7 cellular contexts compared by ENCODE assay signal in the genomic region with DNA sequence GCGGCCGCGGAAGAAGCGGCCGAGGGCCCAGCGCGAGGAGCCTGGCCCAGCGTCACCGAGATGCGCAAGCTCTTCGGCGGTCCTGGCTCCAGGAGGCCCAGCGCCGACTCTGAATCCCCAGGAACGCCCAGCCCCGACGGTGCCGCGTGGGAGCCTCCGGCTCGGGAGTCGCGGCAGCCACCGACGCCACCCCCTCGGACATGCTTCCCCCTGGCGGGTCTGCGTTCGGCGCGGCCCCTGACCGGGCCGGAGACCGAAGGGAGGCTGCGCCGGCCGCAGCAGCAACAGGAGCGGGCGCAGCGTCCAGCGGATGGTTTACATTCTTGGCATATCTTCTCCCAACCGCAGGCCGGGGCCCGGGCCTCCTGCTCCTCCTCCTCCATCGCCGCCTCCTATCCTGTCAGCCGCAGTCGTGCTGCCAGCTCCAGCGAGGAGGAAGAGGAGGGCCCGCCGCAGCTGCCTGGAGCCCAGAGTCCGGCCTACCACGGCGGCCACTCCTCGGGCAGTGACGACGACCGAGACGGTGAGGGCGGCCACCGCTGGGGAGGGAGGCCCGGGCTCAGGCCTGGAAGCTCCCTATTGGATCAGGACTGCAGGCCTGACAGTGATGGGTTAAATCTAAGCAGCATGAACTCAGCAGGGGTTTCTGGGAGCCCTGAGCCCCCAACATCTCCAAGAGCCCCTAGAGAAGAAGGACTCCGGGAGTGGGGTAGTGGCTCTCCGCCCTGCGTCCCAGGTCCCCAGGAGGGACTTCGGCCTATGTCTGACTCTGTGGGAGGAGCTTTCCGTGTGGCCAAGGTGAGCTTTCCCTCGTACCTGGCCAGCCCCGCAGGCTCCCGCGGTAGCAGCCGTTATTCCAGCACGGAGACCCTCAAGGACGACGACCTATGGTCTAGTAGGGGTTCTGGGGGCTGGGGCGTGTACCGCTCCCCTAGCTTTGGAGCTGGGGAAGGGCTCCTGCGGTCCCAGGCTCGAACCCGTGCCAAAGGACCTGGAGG. TPM values are rescaled to one million over a fixed set of nuclear protein-coding genes. Genes with fewer than 3 reads are reported as not detected.
DNase-seq lines count a peak whose midpoint lies in the region; ATAC-seq and TF ChIP-seq lines count a peak whose summit lies in the region.

No MANE protein-coding gene starts in this region.

- H3K27ac ChIP-seq in PC-9, result peak overlapping the region; percentile 79
- peak overlapping the region; percentile 98 for H3K27ac ChIP-seq in endodermal cell (ENCODE audit: low read depth, low read length)
- peak overlapping the region; percentile 85 for H3K27ac ChIP-seq in mesendoderm (ENCODE audit: low read depth, low read length)
- H3K27ac ChIP-seq in upper lobe of right lung, result peak overlapping the region; percentile 98
- H3K27ac ChIP-seq in CD4-positive, alpha-beta T cell (ENCODE audit: low read depth, low read length), result no peak overlapping the region

- WGBS in endodermal cell (ENCODE audit: insufficient coverage in 1 of 2, insufficient read length in 1 of 2), 2 experiments, result 0 to 11% methylated on average over 23 to 80 of the region's 80 CpGs
- WGBS in mesendoderm (ENCODE audit: extremely low coverage, insufficient coverage, low lambda C conversion rate), result no CpG with 5 or more reads among the region's 80 CpGs

- H3K27me3 ChIP-seq in PC-9 (ENCODE audit: insufficient read depth, low read depth), result no peaks in the 10 kb centered on the region
- no peaks in the 10 kb centered on the region for H3K27me3 ChIP-seq in endodermal cell (ENCODE audit: control insufficient read depth, insufficient read depth, low read length, poor library complexity, severe bottlenecking)
- no peaks in the 10 kb centered on the region for H3K27me3 ChIP-seq in mesendoderm (ENCODE audit: insufficient read depth, low read length, poor library complexity)
- H3K27me3 ChIP-seq in upper lobe of right lung, result no peaks in the 10 kb centered on the region
- peaks cover 23% of the 10 kb centered on the region for H3K27me3 ChIP-seq in CD4-positive, alpha-beta T cell (ENCODE audit: control insufficient read depth, insufficient read depth, low read length)

- H3K4me1 ChIP-seq in PC-9 (replicated peaks; ENCODE audit: insufficient read depth) (peaks cover 33% of the 10 kb centered on the region), endodermal cell (ENCODE audit: control insufficient read depth, insufficient read depth, low read length) (peaks cover 28% of the 10 kb centered on the region), mesendoderm (ENCODE audit: control insufficient read depth, low read depth, low read length) (peaks cover 8% of the 10 kb centered on the region), upper lobe of right lung (peaks cover 48% of the 10 kb centered on the region)

- H3K4me2 ChIP-seq in PC-9 (peak overlapping the region; percentile 98), mesendoderm (ENCODE audit: low read length) (peak overlapping the region; percentile 94)

- H3K27me3 Mint-ChIP-seq in endodermal cell (ENCODE audit: insufficient read depth), result peaks cover 13% of the 10 kb centered on the region
- peaks cover 30% of the 10 kb centered on the region for H3K27me3 Mint-ChIP-seq in CD4-positive, alpha-beta T cell

- H2BK5ac ChIP-seq in mesendoderm (ENCODE audit: low read length), result no peak overlapping the region

- H3K79me1 ChIP-seq in mesendoderm (ENCODE audit: low read length), result peaks cover 13% of the 10 kb centered on the region

- H2AFZ ChIP-seq in PC-9, result peak overlapping the region; percentile 90

- POLR2A ChIA-PET in PC-9 (lab: Charles Lee; ENCODE audit: unreplicated experiment), result interaction anchor here (0.5 to 0.7 kb wide), 8 partner anchors 10 to 350 kb away, joined by 3 to 8 read pairs (median 4); no protein-coding TSS in a partner anchor
- POLR2A ChIA-PET in CD4-positive, alpha-beta T cell (lab: Charles Lee), result interaction anchor here (0.6 to 1.2 kb wide), 2 partner anchors 12 to 350 kb away, joined by 3 read pairs; no protein-coding TSS in a partner anchor

- H3K18ac ChIP-seq in mesendoderm (ENCODE audit: low read length), result peak overlapping the region; percentile 92

- CTCF ChIA-PET in PC-9 (lab: Charles Lee), result interaction anchor here (0.5 to 3.8 kb wide), 9 partner anchors 18 to 1330 kb away, joined by 3 to 56 read pairs (median 3); no protein-coding TSS in a partner anchor
- CTCF ChIA-PET in CD4-positive, alpha-beta T cell (lab: Charles Lee), result interaction anchor here (0.8 to 3.3 kb wide), 2 partner anchors 27 to 42 kb away, joined by 3 to 38 read pairs; no protein-coding TSS in a partner anchor

- H3K23ac ChIP-seq in mesendoderm (ENCODE audit: low read length), result peak overlapping the region; percentile 66

- H4K8ac ChIP-seq in mesendoderm (ENCODE audit: low read depth, low read length), result no peak overlapping the region

- peak; percentile 57 for DNase-seq in GM13976 (ENCODE audit: low spot score)
- DNase-seq in PC-9, result peak; percentile 92 to 98
- peak; percentile 95 for DNase-seq in endodermal cell
- DNase-seq in mesendoderm, result peak; percentile 97
- DNase-seq in upper lobe of right lung, result peak; percentile 96
- DNase-seq in CD4-positive, alpha-beta T cell, result no peak
- no peak for DNase-seq in NCI-H1694 (lab: John Stamatoyannopoulos, UW)

- no peak for TF ChIP-seq CTCF in GM13976 (IDR thresholded peaks at IDR 0.05; ENCODE audit: borderline replicate concordance, control extremely low read depth, extremely low read depth, insufficient read depth, missing control alignments)
- TF ChIP-seq CTCF in PC-9 (conservative IDR thresholded peaks at IDR 0.05), result no peak
- no peak for TF ChIP-seq CTCF in endodermal cell (conservative IDR thresholded peaks at IDR 0.05)
- no peak for TF ChIP-seq CTCF in upper lobe of right lung (IDR thresholded peaks at IDR 0.05)
- TF ChIP-seq CTCF in CD4-positive, alpha-beta T cell (IDR thresholded peaks at IDR 0.05), result no peak

- no peaks in the 10 kb centered on the region for H3K9me2 ChIP-seq in PC-9 (ENCODE audit: insufficient read depth)

- H3K9me3 ChIP-seq in PC-9 (ENCODE audit: insufficient read depth, low read depth), result no peaks in the 10 kb centered on the region
- H3K9me3 ChIP-seq in endodermal cell (ENCODE audit: control insufficient read depth, low read length), result no peaks in the 10 kb centered on the region
- no peaks in the 10 kb centered on the region for H3K9me3 ChIP-seq in upper lobe of right lung
- H3K9me3 ChIP-seq in CD4-positive, alpha-beta T cell (ENCODE audit: control insufficient read depth, low read length), result no peaks in the 10 kb centered on the region

- H3K27ac Mint-ChIP-seq in endodermal cell, result no peak overlapping the region
- H3K27ac Mint-ChIP-seq in CD4-positive, alpha-beta T cell, result no peak overlapping the region

- H3K4me3 ChIP-seq in PC-9 (peak overlapping the region; percentile 95), endodermal cell (ENCODE audit: low read length) (peak overlapping the region; percentile 86), mesendoderm (ENCODE audit: low read length) (peak overlapping the region; percentile 62), upper lobe of right lung (peak overlapping the region; percentile 76)

- H2AK5ac ChIP-seq in mesendoderm (ENCODE audit: low read length), result no peak overlapping the region

- peaks cover 33% of the 10 kb centered on the region for H3F3A ChIP-seq in PC-9 (ENCODE audit: insufficient read depth, low read depth)

- peak overlapping the region; percentile 91 for H3K56ac ChIP-seq in mesendoderm (ENCODE audit: low read length)

- H3K4ac ChIP-seq in mesendoderm (ENCODE audit: low read depth, low read length), result peak overlapping the region; percentile 50

- H3K79me2 ChIP-seq in PC-9 (ENCODE audit: low read depth) (peaks cover 35% of the 10 kb centered on the region), mesendoderm (ENCODE audit: control insufficient read depth, insufficient read depth, low read length) (peaks cover 3% of the 10 kb centered on the region)

- TSS peak; percentile 28 for BruUV-seq in PC-9 (replicated peaks; lab: Mats Ljungman, UMichigan)

- H2BK15ac ChIP-seq in mesendoderm (replicated peaks; ENCODE audit: low read depth), result no peak overlapping the region

- H2BK120ac ChIP-seq in mesendoderm (ENCODE audit: low read depth, low read length), result no peak overlapping the region

- H3K36me3 ChIP-seq in PC-9 (ENCODE audit: low read depth), result no peaks in the 10 kb centered on the region
- H3K36me3 ChIP-seq in endodermal cell (ENCODE audit: control insufficient read depth, insufficient read depth, low read length), result peaks cover 9% of the 10 kb centered on the region
- no peaks in the 10 kb centered on the region for H3K36me3 ChIP-seq in mesendoderm (ENCODE audit: control insufficient read depth, insufficient read depth, low read length)
- H3K36me3 ChIP-seq in upper lobe of right lung, result no peaks in the 10 kb centered on the region

- H4K5ac ChIP-seq in mesendoderm (ENCODE audit: low read length), result no peak overlapping the region

- H3K9ac ChIP-seq in endodermal cell (ENCODE audit: extremely low read depth, low read length, poor library complexity, severe bottlenecking), result peak overlapping the region; percentile 89
- peak overlapping the region; percentile 84 for H3K9ac ChIP-seq in mesendoderm (ENCODE audit: low read length)

- H4K20me1 ChIP-seq in PC-9 (ENCODE audit: insufficient read depth), result peaks cover 23% of the 10 kb centered on the region

- H3K36me3 Mint-ChIP-seq in endodermal cell (ENCODE audit: low read depth), result peaks cover 7% of the 10 kb centered on the region
- H3K36me3 Mint-ChIP-seq in CD4-positive, alpha-beta T cell (ENCODE audit: low read depth), result no peaks in the 10 kb centered on the region

- intact Hi-C loops in PC-9 (cut with micrococcal nuclease; ENCODE audit: unreplicated experiment) (loop anchor here (5.0 kb wide), 1 partner anchor 288 kb away; the partner anchor contains the start of gene FAM168A), upper lobe of right lung (cut with DNase I) (loop anchor here (5.0 kb wide), 1 partner anchor 38 kb away; no protein-coding TSS in a partner anchor)
- intact Hi-C loops in CD4-positive, alpha-beta T cell (cut with DNase I, micrococcal nuclease), result loop anchor here (5.0 to 10.0 kb wide), 3 partner anchors 83 to 353 kb away; no protein-coding TSS in a partner anchor

- in situ Hi-C loops in GM13976 (cut with MboI; ENCODE audit: low sequenced_read_pairs, unreplicated experiment), result no loop called here

- peaks cover 23% of the 10 kb centered on the region for H3K4me1 Mint-ChIP-seq in endodermal cell
- peaks cover 10% of the 10 kb centered on the region for H3K4me1 Mint-ChIP-seq in CD4-positive, alpha-beta T cell (ENCODE audit: low read depth)

- H3K9me3 Mint-ChIP-seq in endodermal cell, result no peaks in the 10 kb centered on the region
- H3K9me3 Mint-ChIP-seq in CD4-positive, alpha-beta T cell, result no peaks in the 10 kb centered on the region

- ATAC-seq in upper lobe of right lung, result peak; percentile 78
- no peak for ATAC-seq in CD4-positive, alpha-beta T cell (ENCODE audit: poor library complexity)

- peak overlapping the region; percentile 66 for H3K4me3 Mint-ChIP-seq in endodermal cell
- no peak overlapping the region for H3K4me3 Mint-ChIP-seq in CD4-positive, alpha-beta T cell

RNA-seq across cellular contexts. Expression of gene ARHGEF17, which starts 1.2 kb away (rescaled TPM):
- total RNA-seq in PC-9 (2021), result 56.9 and 62.1 TPM in 2 replicates
- total RNA-seq in endodermal cell, result 10 to 100 TPM; 31.0 to 39.0 TPM
- 52.4 TPM for polyA plus RNA-seq in endodermal cell (2013, experiment 1 of 2)
- 45.3 TPM for polyA plus RNA-seq in endodermal cell (2013, experiment 2 of 2)
- 5.9 TPM for polyA plus RNA-seq in mesendoderm (2013, experiment 1 of 2)
- polyA plus RNA-seq in mesendoderm (2013, experiment 2 of 2), result 5.8 TPM
- total RNA-seq in upper lobe of right lung, result 74.5 TPM
- not detected for total RNA-seq in CD4-positive, alpha-beta T cell

RNA-seq across cellular contexts. Expression of gene P2RY6, which starts 37.1 kb away (rescaled TPM):
- total RNA-seq in PC-9 (2021) (29.7 and 34.7 TPM in 2 replicates), endodermal cell (under 1 TPM; 0.31 to 0.37 TPM), upper lobe of right lung (3.2 TPM)
- 0.11 TPM for polyA plus RNA-seq in endodermal cell (2013, experiment 1 of 2)
- polyA plus RNA-seq in endodermal cell (2013, experiment 2 of 2), result not detected
- 0.03 TPM for polyA plus RNA-seq in mesendoderm (2013, experiment 1 of 2)
- 0.07 TPM for polyA plus RNA-seq in mesendoderm (2013, experiment 2 of 2)
- total RNA-seq in CD4-positive, alpha-beta T cell, result not detected

Comparison
In these comparisons a context has a peak if more than half of its experiments do, and no peak if none do; other contexts are left out.
1. DNase-seq: peak in GM13976 (single experiment), PC-9 (2 of 2), endodermal cell (single experiment), mesendoderm (single experiment) and upper lobe of right lung (single experiment); none in CD4-positive, alpha-beta T cell (0 of 10) and NCI-H1694 (single experiment).
2. RNA of gene ARHGEF17, which starts 1.2 kb away (total RNA-seq): 74.5 TPM in upper lobe of right lung (single experiment), 56.9 to 62.1 TPM in PC-9 and 31.0 to 39.0 TPM in endodermal cell; not detected in CD4-positive, alpha-beta T cell; every median in the first group is over 10 times any median in the second.
3. Peak in every context shown above with its lines, with median percentiles within 50 percentile points of each other: H3K4me3 ChIP-seq.